In the genomic region with DNA sequence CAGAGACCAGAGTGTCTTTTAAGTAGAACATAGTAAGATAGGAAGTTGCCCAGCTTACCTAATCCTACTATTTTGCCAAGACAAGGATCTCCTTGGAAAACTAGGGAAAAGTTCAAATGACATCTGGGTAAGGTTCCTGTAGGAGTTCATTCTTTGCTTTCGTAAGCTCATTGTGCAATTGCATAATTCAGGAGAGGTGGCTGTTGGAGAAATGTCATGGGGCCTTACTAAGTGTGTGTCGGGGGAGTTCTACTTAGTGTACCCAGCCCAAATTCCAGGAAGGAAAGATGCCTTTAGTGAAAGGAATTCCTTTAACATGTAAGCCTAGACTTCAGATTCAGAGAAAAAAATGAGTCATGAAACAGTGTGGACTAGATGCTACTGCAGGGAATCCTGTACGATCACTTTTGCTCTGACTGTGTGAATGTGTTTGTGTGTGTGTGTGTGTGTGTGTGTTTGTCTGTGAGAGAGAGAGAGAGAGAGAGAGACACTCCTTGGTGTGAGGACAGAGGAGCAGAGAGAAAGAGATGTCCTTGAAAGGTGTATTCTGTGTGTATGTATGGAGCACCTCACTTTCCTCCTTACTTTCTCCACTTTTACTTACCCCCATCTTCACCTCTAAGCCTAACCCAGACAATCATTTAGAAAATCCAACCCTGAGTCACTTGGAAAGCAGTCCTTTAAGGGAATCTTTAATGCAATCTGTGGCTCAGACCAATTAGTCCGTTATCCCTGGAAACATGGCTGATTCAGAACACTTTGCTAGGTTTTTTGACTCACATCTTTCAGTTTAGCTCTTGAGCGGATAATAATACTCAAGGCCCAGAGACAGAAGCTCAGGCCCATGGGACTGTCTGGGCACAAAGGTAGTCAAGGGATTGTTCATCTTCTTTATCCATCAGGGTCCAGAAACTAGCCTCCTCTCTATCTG, we compare ENCODE assay signal across 8 cellular contexts.
A peak's percentile ranks its signal among the peaks of the same experiment; 100 is the strongest.
DNase-seq lines count a peak whose midpoint lies in the region; ATAC-seq and TF ChIP-seq lines count a peak whose summit lies in the region.

No MANE protein-coding gene starts in this region.

- H3K27ac Mint-ChIP-seq in neural crest cell (ENCODE audit: unreplicated experiment): peak overlapping the region; percentile 91

- no peak for ATAC-seq in GM21381 (IDR thresholded peaks at IDR 0.05; ENCODE audit: unreplicated experiment)
- ATAC-seq in GM21515 (IDR thresholded peaks at IDR 0.05; ENCODE audit: unreplicated experiment): no peak

- H3K36me3 Mint-ChIP-seq in neural crest cell (ENCODE audit: low read depth): no peaks in the 10 kb centered on the region

- no peak for TF ChIP-seq CTCF in neural crest cell (conservative IDR thresholded peaks at IDR 0.05)

- peaks cover 62% of the 10 kb centered on the region for H3K4me1 Mint-ChIP-seq in neural crest cell

- peak; percentile 49 for DNase-seq in AG20443 (ENCODE audit: low spot score)
- peak; percentile 73 for DNase-seq in LHCN-M2 (ENCODE audit: low read depth)
- peak; percentile 64 for DNase-seq in dedifferentiated amniotic fluid mesenchymal stem cell (ENCODE audit: extremely low spot score)
- no peak for DNase-seq in neural crest cell (ENCODE audit: low read depth, low spot score)
- DNase-seq in epidermal melanocyte (ENCODE audit: insufficient read length, low spot score): no peak
- no peak for DNase-seq in NOMO-1 (lab: John Stamatoyannopoulos, UW; ENCODE audit: unreplicated experiment in 2 of 2)

- peak overlapping the region; percentile 55 for H3K4me3 Mint-ChIP-seq in neural crest cell

- no peaks in the 10 kb centered on the region for H3K9me3 Mint-ChIP-seq in neural crest cell

- peaks cover 43% of the 10 kb centered on the region for H3K27me3 Mint-ChIP-seq in neural crest cell (ENCODE audit: low read depth)

Comparison
In these comparisons a context has a peak if more than half of its experiments do, and no peak if none do; other contexts are left out.
1. DNase-seq: peak in AG20443 (single experiment), LHCN-M2 (single experiment) and dedifferentiated amniotic fluid mesenchymal stem cell (single experiment); none in neural crest cell (single experiment), epidermal melanocyte (single experiment) and NOMO-1 (0 of 2).